Comparison of ENCODE assay signal across 4 cellular contexts in genomic region chr10:27681795-27682194, GRCh38.
A peak's percentile ranks its signal among the peaks of the same experiment; 100 is the strongest.
DNase-seq lines count a peak whose midpoint lies in the region; TF ChIP-seq lines count a peak whose summit lies in the region.
"Not testable (repeated sequence)": the region's sequence is repeated elsewhere in the genome, so short reads cannot be mapped to it uniquely, and the experiment has no call there.

No MANE protein-coding gene starts in this region.

- H4K12ac ChIP-seq in trophoblast cell (ENCODE audit: low read depth, low read length) = not testable (repeated sequence)

- not testable (repeated sequence) for H3K23ac ChIP-seq in trophoblast cell (ENCODE audit: low read length)

- H3K4me3 ChIP-seq in esophagus muscularis mucosa; cardiac muscle cell; trophoblast cell (ENCODE audit: low read depth, low read length); sigmoid colon: not testable (repeated sequence)

- H3K4me1 ChIP-seq in esophagus muscularis mucosa = peaks cover 8 to 53% (median 38%) of the 10 kb centered on the region in 4 donors
- peaks cover 30% of the 10 kb centered on the region for H3K4me1 ChIP-seq in cardiac muscle cell (ENCODE audit: low read depth)
- peaks cover 9 to 11% of the 10 kb centered on the region in 2 experiments for H3K4me1 ChIP-seq in trophoblast cell (ENCODE audit: control insufficient read depth in 1 of 2, insufficient read depth in 2 of 2, low read length in 2 of 2)
- peaks cover 0 to 54% (median 49%) of the 10 kb centered on the region in 4 donors for H3K4me1 ChIP-seq in sigmoid colon

- intact Hi-C loops in esophagus muscularis mucosa (cut with DNase I); sigmoid colon (cut with DNase I): not testable (repeated sequence)

- H3K18ac ChIP-seq in trophoblast cell (ENCODE audit: low read length) = not testable (repeated sequence)

- TF ChIP-seq CTCF in esophagus muscularis mucosa (IDR thresholded peaks at IDR 0.05); cardiac muscle cell (IDR thresholded peaks at IDR 0.05; ENCODE audit: low read depth, low read length); sigmoid colon (IDR thresholded peaks at IDR 0.05): not testable (repeated sequence)

- TF ChIP-seq EP300 in esophagus muscularis mucosa (IDR thresholded peaks at IDR 0.05) = not testable (repeated sequence)
- TF ChIP-seq EP300 in sigmoid colon (IDR thresholded peaks at IDR 0.05) = peak in 1 of 4 donors; percentile 26

- H4K91ac ChIP-seq in trophoblast cell (ENCODE audit: low read depth, low read length) = not testable (repeated sequence)

- not testable (repeated sequence) for H3K4ac ChIP-seq in trophoblast cell (ENCODE audit: low read depth, low read length)

- not testable (repeated sequence) for H3K4me2 ChIP-seq in trophoblast cell (ENCODE audit: low read length)

- not testable (repeated sequence) for H3K9me3 ChIP-seq in esophagus muscularis mucosa; cardiac muscle cell (ENCODE audit: low read depth); trophoblast cell (ENCODE audit: insufficient read depth, low read depth, low read length); sigmoid colon

- not testable (repeated sequence) for TF ChIP-seq POLR2A in esophagus muscularis mucosa (IDR thresholded peaks at IDR 0.05; ENCODE audit: low read depth); sigmoid colon (IDR thresholded peaks at IDR 0.05)

- not testable (repeated sequence) for H4K8ac ChIP-seq in trophoblast cell (ENCODE audit: low read depth, low read length)

- WGBS in esophagus muscularis mucosa = 26% methylated on average over 3 of the region's 3 CpGs
- WGBS in trophoblast cell (ENCODE audit: extremely low coverage, insufficient coverage, insufficient read length) = no CpG with 5 or more reads among the region's 3 CpGs
- WGBS in sigmoid colon, 2 donors = 86 to 88% methylated on average over 3 of the region's 3 CpGs

- H2BK5ac ChIP-seq in trophoblast cell (ENCODE audit: low read depth, low read length, poor library complexity) = not testable (repeated sequence)

- H2BK120ac ChIP-seq in trophoblast cell (ENCODE audit: insufficient read depth, low read length, poor library complexity) = not testable (repeated sequence)

- H3K27me3 ChIP-seq in esophagus muscularis mucosa; cardiac muscle cell; trophoblast cell (ENCODE audit: insufficient read depth, low read length); sigmoid colon: not testable (repeated sequence)

- peak overlapping the region; percentile 15 to 43 (median 34) for H3K27ac ChIP-seq in esophagus muscularis mucosa (replicated peaks in 1 of 4)
- peak overlapping the region; percentile 95 for H3K27ac ChIP-seq in cardiac muscle cell
- H3K27ac ChIP-seq in trophoblast cell (ENCODE audit: low read depth, low read length) = not testable (repeated sequence)
- H3K27ac ChIP-seq in sigmoid colon = peak overlapping the region; percentile 46 to 73 (median 64)

- H3K14ac ChIP-seq in trophoblast cell (ENCODE audit: low read length) = not testable (repeated sequence)

- not testable (repeated sequence) for H3K9ac ChIP-seq in trophoblast cell (ENCODE audit: low read length)

- H2BK12ac ChIP-seq in trophoblast cell (ENCODE audit: low read length) = not testable (repeated sequence)

- H3K79me2 ChIP-seq in trophoblast cell (ENCODE audit: control insufficient read depth, insufficient read depth, low read length, poor library complexity) = not testable (repeated sequence)

- not testable (repeated sequence) for H2AFZ ChIP-seq in trophoblast cell (ENCODE audit: insufficient read depth, low read length, poor library complexity)

- H3K79me1 ChIP-seq in trophoblast cell (ENCODE audit: low read length) = not testable (repeated sequence)

- H3K36me3 ChIP-seq in esophagus muscularis mucosa; cardiac muscle cell; trophoblast cell (ENCODE audit: control insufficient read depth in 1 of 2, insufficient read depth in 2 of 2, low read length in 2 of 2); sigmoid colon: not testable (repeated sequence)

- not testable (repeated sequence) for DNase-seq in esophagus muscularis mucosa (ENCODE audit: extremely low spot score); cardiac muscle cell (ENCODE audit: low read depth in 1 of 2, low spot score in 1 of 2); sigmoid colon
- DNase-seq in trophoblast cell = peak; percentile 57 to 76

- H2AK5ac ChIP-seq in trophoblast cell (ENCODE audit: low read length) = not testable (repeated sequence)
